ENCODE assay signal across 26 cellular contexts in genomic region chr6:12627053-12627452, GRCh38.
DNase-seq lines count a peak whose midpoint lies in the region; ATAC-seq, FAIRE-seq and TF ChIP-seq lines count a peak whose summit lies in the region.
"Had no signal": no experiment of that assay in that cellular context is flagged by ENCODE, and none has a peak within 500 bp of the region (broad histone marks: within the 10 kb centered on the region; RNA-seq: fewer than 3 reads in every experiment).

No MANE protein-coding gene starts in this region.

- no peaks in the 10 kb centered on the region for H3K36me3 Mint-ChIP-seq in endodermal cell (ENCODE audit: low read depth)
- H3K36me3 Mint-ChIP-seq: CD14-positive monocyte; CD4-positive, alpha-beta memory T cell; CD4-positive, CD25-positive, alpha-beta regulatory T cell; CD8-positive, alpha-beta memory T cell had no signal

- H3K27ac Mint-ChIP-seq in endodermal cell: no peak overlapping the region
- H3K27ac Mint-ChIP-seq: CD14-positive monocyte; CD4-positive, alpha-beta memory T cell; CD8-positive, alpha-beta memory T cell had no signal

- H3K27ac ChIP-seq in A673 (ENCODE audit: low read depth, low read length, poor library complexity, severe bottlenecking): peak overlapping the region; percentile 60
- H3K27ac ChIP-seq in K562 (ENCODE audit: extremely low read depth, low read depth, low read length): no peak overlapping the region
- H3K27ac ChIP-seq in endodermal cell (ENCODE audit: low read depth, low read length): no peak overlapping the region
- H3K27ac ChIP-seq: 22Rv1, A549, BLaER1 had no signal

- H3K9me1 ChIP-seq in K562 (ENCODE audit: control insufficient read depth, insufficient read depth, low read length): no peaks in the 10 kb centered on the region

- no TSS peak for BruUV-seq in A673 (replicated peaks; lab: Mats Ljungman, UMichigan)
- no TSS peak for BruUV-seq in K562 (replicated peaks; lab: Mats Ljungman, UMichigan)

- 0% methylated on average over 1 of the region's 1 CpG for WGBS in K562 (ENCODE audit: insufficient coverage, low coverage, missing lambda C conversion rate)
- 90% methylated on average over 1 of the region's 1 CpG; no CpG with 5 or more reads in 1 of the 2 experiments for WGBS in endodermal cell (ENCODE audit: insufficient coverage in 1 of 2, insufficient read length in 1 of 2), 2 experiments

- H3K4me3 ChIP-seq in A673 (ENCODE audit: low read depth, low read length, poor library complexity, severe bottlenecking) (no peak overlapping the region), K562 (no peak overlapping the region), endodermal cell (ENCODE audit: low read length) (peak overlapping the region; percentile 41)
- H3K4me3 ChIP-seq: A549, BLaER1, GM12878 had no signal

- peaks cover 5% of the 10 kb centered on the region for H3K4me1 Mint-ChIP-seq in endodermal cell
- H3K4me1 Mint-ChIP-seq: CD4-positive, alpha-beta memory T cell; CD4-positive, CD25-positive, alpha-beta regulatory T cell; CD8-positive, alpha-beta memory T cell had no signal

- POLR2A ChIA-PET in A673 (lab: Charles Lee; ENCODE audit: low non-redundant PET): no interaction called here
- POLR2A ChIA-PET in K562 (lab: Yijun Ruan, JAX): no interaction called here

- no peaks in the 10 kb centered on the region for H3K79me2 ChIP-seq in K562 (ENCODE audit: control insufficient read depth, insufficient read depth, low read length)

- TF ChIP-seq EP300 in K562 (IDR thresholded peaks at IDR 0.05; ENCODE audit: low read length): no peak

- CTCF ChIA-PET in A673 (lab: Charles Lee): interaction anchor here (0.9 kb wide), 1 partner anchor 9 kb away, joined by 3 read pairs; no protein-coding TSS in a partner anchor
- CTCF ChIA-PET in K562 (lab: Yijun Ruan, JAX; ENCODE audit: low intra/inter-chr PET ratio): no interaction called here

- H3K4me1 ChIP-seq in A673 (ENCODE audit: insufficient read depth, low read length, poor library complexity, severe bottlenecking): peaks cover 18% of the 10 kb centered on the region
- no peaks in the 10 kb centered on the region for H3K4me1 ChIP-seq in K562 (replicated peaks in 1 of 2; ENCODE audit: control insufficient read depth in 2 of 2, insufficient read depth in 2 of 2, low read length in 2 of 2)
- peaks cover 4% of the 10 kb centered on the region for H3K4me1 ChIP-seq in endodermal cell (ENCODE audit: control insufficient read depth, insufficient read depth, low read length)
- H3K4me1 ChIP-seq: A549, BE2C, BLaER1 had no signal

- FAIRE-seq in K562 (lab: Jason Lieb, UNC): no peak
- FAIRE-seq: A549, GM12878, GM12892, GM18507 had no signal

- no peaks in the 10 kb centered on the region for H3K27me3 ChIP-seq in A673 (replicated peaks; ENCODE audit: insufficient read depth, low read depth, low read length, poor library complexity)
- no peaks in the 10 kb centered on the region for H3K27me3 ChIP-seq in K562 (ENCODE audit: control insufficient read depth in 2 of 2, insufficient read depth in 2 of 2, low read length in 2 of 2)
- no peaks in the 10 kb centered on the region for H3K27me3 ChIP-seq in endodermal cell (ENCODE audit: control insufficient read depth, insufficient read depth, low read length, poor library complexity, severe bottlenecking)
- H3K27me3 ChIP-seq: BE2C, BLaER1 had no signal

- no peak overlapping the region for H2AFZ ChIP-seq in K562 (ENCODE audit: low read depth, low read length)

- H3K9me3 ChIP-seq in A673 (ENCODE audit: low read depth, low read length, poor library complexity, severe bottlenecking) (no peaks in the 10 kb centered on the region), K562 (replicated peaks; ENCODE audit: control insufficient read depth, insufficient read depth, low read depth, low read length) (no peaks in the 10 kb centered on the region), endodermal cell (ENCODE audit: control insufficient read depth, low read length) (no peaks in the 10 kb centered on the region)
- H3K9me3 ChIP-seq: A549, BE2C, BLaER1 had no signal

- no peak for TF ChIP-seq RAD21 in K562 (CRISPR knock-in tag; conservative IDR thresholded peaks at IDR 0.05 in 1 of 2, IDR thresholded peaks at IDR 0.05 in 1 of 2)

- no peaks in the 10 kb centered on the region for H4K20me1 ChIP-seq in K562 (replicated peaks; ENCODE audit: control insufficient read depth, insufficient read depth, low read length)
- H4K20me1 ChIP-seq: BLaER1 had no signal

- in situ Hi-C loops in K562 (cut with MboI): no loop called here

- H3K4me3 Mint-ChIP-seq in endodermal cell: no peak overlapping the region
- H3K4me3 Mint-ChIP-seq: CD14-positive monocyte; CD4-positive, alpha-beta memory T cell; CD4-positive, CD25-positive, alpha-beta regulatory T cell; CD8-positive, alpha-beta memory T cell had no signal

- no peaks in the 10 kb centered on the region for H3K9me3 Mint-ChIP-seq in endodermal cell
- H3K9me3 Mint-ChIP-seq: CD14-positive monocyte; CD4-positive, alpha-beta memory T cell; CD4-positive, CD25-positive, alpha-beta regulatory T cell had no signal

- intact Hi-C loops in A673 (cut with micrococcal nuclease; ENCODE audit: unreplicated experiment): no loop called here
- intact Hi-C loops in K562 (cut with micrococcal nuclease): no loop called here

- H3K36me3 ChIP-seq in A673 (ENCODE audit: insufficient read depth, low read length, poor library complexity, severe bottlenecking) (no peaks in the 10 kb centered on the region), K562 (ENCODE audit: control insufficient read depth, insufficient read depth, low read length) (no peaks in the 10 kb centered on the region), endodermal cell (ENCODE audit: control insufficient read depth, insufficient read depth, low read length) (no peaks in the 10 kb centered on the region)
- H3K36me3 ChIP-seq: BE2C, BLaER1 had no signal

- H3K9ac ChIP-seq in K562 (ENCODE audit: insufficient read depth in 1 of 2, low read depth in 2 of 2, low read length in 2 of 2): no peak overlapping the region
- no peak overlapping the region for H3K9ac ChIP-seq in endodermal cell (ENCODE audit: extremely low read depth, low read length, poor library complexity, severe bottlenecking)
- H3K9ac ChIP-seq: BLaER1 had no signal

- no peak for DNase-seq in A673 (ENCODE audit: low spot score)
- no peak for DNase-seq in K562 (ENCODE audit: extremely low read depth in 1 of 4, low spot score in 3 of 4)
- DNase-seq in endodermal cell: no peak
- DNase-seq in iPS-NIHi11 (ENCODE audit: low spot score): no peak
- no peak for DNase-seq in activated CD4-positive, CD25-positive, alpha-beta regulatory T cell (lab: John Stamatoyannopoulos, UW)
- DNase-seq: ACHN; BE2C; C1 segment of cervical spinal cord; CD4-positive, alpha-beta memory T cell; CD4-positive, CD25-positive, alpha-beta regulatory T cell; CD8-positive, alpha-beta memory T cell; COR-L47; DMS 273 treated with DMSO at 0.1 percent for 48 hours; DMS153; DMS53; DMS79; DND-41; EL; GDM1 had no signal

- no peaks in the 10 kb centered on the region for H3K27me3 Mint-ChIP-seq in endodermal cell (ENCODE audit: insufficient read depth)
- H3K27me3 Mint-ChIP-seq: CD8-positive, alpha-beta memory T cell had no signal

- no peak for TF ChIP-seq POLR2A in K562 (conservative IDR thresholded peaks at IDR 0.05)

- ATAC-seq in K562: no peak
- ATAC-seq: A549, GM12878 had no signal

- no peak overlapping the region for H3K4me2 ChIP-seq in K562 (ENCODE audit: insufficient read depth, low read length)
- H3K4me2 ChIP-seq: A549, BLaER1 had no signal

- TF ChIP-seq CTCF in A673 (conservative IDR thresholded peaks at IDR 0.05; ENCODE audit: low read depth, low read length) (no peak), K562 (IDR thresholded peaks at IDR 0.05 in 2 of 3, conservative IDR thresholded peaks at IDR 0.05 in 1 of 3; ENCODE audit: insufficient read depth in 2 of 3, low read depth in 1 of 3, low read length in 3 of 3) (no peak), endodermal cell (conservative IDR thresholded peaks at IDR 0.05) (no peak)

TF ChIP-seq in K562, 482 proteins besides CTCF, POLR2A, EP300 and RAD21 (continues in another document):
- TF ChIP-seq IFI16 (CRISPR knock-in tag; IDR thresholded peaks at IDR 0.05): no peak
- no peak for TF ChIP-seq ARHGAP35 (IDR thresholded peaks at IDR 0.05; ENCODE audit: partially characterized antibody)
- no peak for TF ChIP-seq MLX (CRISPR knock-in tag; conservative IDR thresholded peaks at IDR 0.05)
- TF ChIP-seq SAP30 (IDR thresholded peaks at IDR 0.05; ENCODE audit: borderline replicate concordance, insufficient read depth, low read depth, low read length, poor library complexity, severe bottlenecking): no peak
- no peak for TF ChIP-seq RB1 (IDR thresholded peaks at IDR 0.05; ENCODE audit: low read depth)
